Comparison of ENCODE assay signal across 1 cellular context in genomic region chr16:31023627-31024226, GRCh38.
A peak's percentile ranks its signal among the peaks of the same experiment; 100 is the strongest.
TF ChIP-seq lines count a peak whose summit lies in the region.

No MANE protein-coding gene starts in this region.

TF ChIP-seq in HepG2, 621 proteins besides CTCF, POLR2A, EP300 and RAD21 (continued from another document):
- TF ChIP-seq ZBTB4 (CRISPR knock-in tag; IDR thresholded peaks at IDR 0.05; ENCODE audit: borderline replicate concordance) (no peak), RFXAP (CRISPR knock-in tag; IDR thresholded peaks at IDR 0.05; ENCODE audit: borderline replicate concordance) (0 out of 2 replicates have a peak, but pooled peaks have one; percentile 2), CHCHD3 (CRISPR knock-in tag; IDR thresholded peaks at IDR 0.05) (no peak), PHF8 (CRISPR knock-in tag; IDR thresholded peaks at IDR 0.05) (no peak), GATAD2A (CRISPR knock-in tag; IDR thresholded peaks at IDR 0.05) (0 out of 2 replicates have a peak, but pooled peaks have one; percentile 33), E2F5 (CRISPR knock-in tag; conservative IDR thresholded peaks at IDR 0.05) (no peak), ZNF205 (CRISPR knock-in tag; IDR thresholded peaks at IDR 0.05) (no peak), ESRRA (CRISPR knock-in tag; IDR thresholded peaks at IDR 0.05; ENCODE audit: low read depth) (no peak), RXRB (CRISPR knock-in tag; IDR thresholded peaks at IDR 0.05; ENCODE audit: borderline replicate concordance) (no peak), SIX1 (CRISPR knock-in tag; IDR thresholded peaks at IDR 0.05; ENCODE audit: borderline replicate concordance) (no peak), ZNF704 (CRISPR knock-in tag; IDR thresholded peaks at IDR 0.05; ENCODE audit: borderline replicate concordance) (no peak), ZNF460 (CRISPR knock-in tag; IDR thresholded peaks at IDR 0.05; ENCODE audit: borderline replicate concordance) (no peak), ZNF337 (CRISPR knock-in tag; IDR thresholded peaks at IDR 0.05; ENCODE audit: borderline replicate concordance, low read depth) (no peak), SNAPC5 (CRISPR knock-in tag; IDR thresholded peaks at IDR 0.05; ENCODE audit: borderline replicate concordance) (no peak), ZNF619 (CRISPR knock-in tag; IDR thresholded peaks at IDR 0.05) (no peak), HNF4A (CRISPR knock-in tag; IDR thresholded peaks at IDR 0.05) (peak; percentile 15; the same call in 1 of the 2 replicates), ZNF362 (CRISPR knock-in tag; IDR thresholded peaks at IDR 0.05; ENCODE audit: borderline replicate concordance) (peak; percentile 93), SOX5 (CRISPR knock-in tag; IDR thresholded peaks at IDR 0.05; ENCODE audit: borderline replicate concordance) (peak; percentile 46; the same call in 1 of the 2 replicates), IRF2 (CRISPR knock-in tag; IDR thresholded peaks at IDR 0.05) (no peak), ZNF24 (IDR thresholded peaks at IDR 0.05) (no peak), IKZF5 (CRISPR knock-in tag; IDR thresholded peaks at IDR 0.05) (no peak), ZNF646 (CRISPR knock-in tag; IDR thresholded peaks at IDR 0.05) (no peak), TBX2 (CRISPR knock-in tag; IDR thresholded peaks at IDR 0.05; ENCODE audit: borderline replicate concordance) (0 out of 2 replicates have a peak, but pooled peaks have one; percentile 59), ZC3H4 (CRISPR knock-in tag; IDR thresholded peaks at IDR 0.05; ENCODE audit: borderline replicate concordance) (no peak), KDM5B (CRISPR knock-in tag; IDR thresholded peaks at IDR 0.05; ENCODE audit: borderline replicate concordance) (no peak), NCOR1 (IDR thresholded peaks at IDR 0.05; ENCODE audit: borderline replicate concordance, low read length) (no peak), KMT2B (CRISPR knock-in tag; IDR thresholded peaks at IDR 0.05) (no peak), AHR (CRISPR knock-in tag; IDR thresholded peaks at IDR 0.05) (no peak), KDM2A (CRISPR knock-in tag; IDR thresholded peaks at IDR 0.05; ENCODE audit: borderline replicate concordance, low read depth) (no peak), GPN1 (CRISPR knock-in tag; IDR thresholded peaks at IDR 0.05; ENCODE audit: borderline replicate concordance) (no peak), YEATS2 (CRISPR knock-in tag; IDR thresholded peaks at IDR 0.05; ENCODE audit: borderline replicate concordance) (no peak), ZNF12 (CRISPR knock-in tag; IDR thresholded peaks at IDR 0.05) (no peak), PBX3 (CRISPR knock-in tag; IDR thresholded peaks at IDR 0.05; ENCODE audit: borderline replicate concordance) (no peak), CERS6 (CRISPR knock-in tag; IDR thresholded peaks at IDR 0.05) (no peak), ZBTB37 (CRISPR knock-in tag; IDR thresholded peaks at IDR 0.05) (peak; percentile 79; the same call in 1 of the 2 replicates), ZEB1 (IDR thresholded peaks at IDR 0.05; ENCODE audit: insufficient replicate concordance, low read depth) (no peak), REL (CRISPR knock-in tag; conservative IDR thresholded peaks at IDR 0.05) (no peak), TBP (CRISPR knock-in tag; IDR thresholded peaks at IDR 0.05) (no peak)
